10 cellular contexts compared by ENCODE assay signal in genomic region chr1:176696109-176696508, GRCh38.
A peak's percentile ranks its signal among the peaks of the same experiment; 100 is the strongest.
DNase-seq lines count a peak whose midpoint lies in the region; ATAC-seq and TF ChIP-seq lines count a peak whose summit lies in the region.
"Had no signal": no experiment of that assay in that cellular context is flagged by ENCODE, and none has a peak within 500 bp of the region (broad histone marks: within the 10 kb centered on the region; RNA-seq: fewer than 3 reads in every experiment).

No MANE protein-coding gene starts in this region.

- intact Hi-C loops in HCT116 (cut with micrococcal nuclease): loop anchor here (10.0 kb wide), 1 partner anchor 1321 kb away; no protein-coding TSS in a partner anchor

- H3K27ac ChIP-seq in HCT116 (ENCODE audit: low read depth, low read length): no peak overlapping the region

- peaks cover 0 to 5% of the 10 kb centered on the region in 2 experiments; a peak in 1 of 4 replicates for H3K4me1 ChIP-seq in HCT116 (ENCODE audit: control insufficient read depth in 1 of 2, insufficient read depth in 2 of 2, low read length in 2 of 2)

- H3K4me3 ChIP-seq in HCT116 (replicated peaks in 1 of 2; ENCODE audit: low read depth in 1 of 2, low read length in 2 of 2): no peak overlapping the region
- H3K4me3 ChIP-seq in retinal pigment epithelial cell (ENCODE audit: low read length): no peak overlapping the region

- H3K27me3 ChIP-seq in HCT116 (ENCODE audit: insufficient read depth, low read length): peaks cover 31% of the 10 kb centered on the region

- TF ChIP-seq POLR2A in HCT116 (IDR thresholded peaks at IDR 0.05; ENCODE audit: borderline replicate concordance, extremely low read depth, insufficient read depth, insufficient read length): no peak

- POLR2A ChIA-PET in HCT116 (lab: Charles Lee): interaction anchor here (0.6 kb wide), 2 partner anchors 39 to 111 kb away, joined by 3 to 5 read pairs; no protein-coding TSS in a partner anchor

- TF ChIP-seq RAD21 in HCT116 (IDR thresholded peaks at IDR 0.05; ENCODE audit: low read depth): no peak

- DNase-seq in HCT116 (ENCODE audit: low read depth, low spot score) (no peak), NCI-H748 (lab: John Stamatoyannopoulos, UW; ENCODE audit: unreplicated experiment) (peak; percentile 58), retinal pigment epithelial cell (ENCODE audit: low read depth) (peak; percentile 31)
- DNase-seq: activated naive CD4-positive, alpha-beta T cell treated with Interleukin-2 at 50 U/mL for 16 hours; effector CD4-positive, alpha-beta T cell had no signal

- H3K4me2 ChIP-seq in HCT116 (ENCODE audit: low read length): peak overlapping the region; percentile 14; the same call in 1 of the 2 replicates

- no TSS peak for BruUV-seq in HCT116 (replicated peaks; lab: Mats Ljungman, UMichigan)

- no peak overlapping the region for H2AFZ ChIP-seq in HCT116 (ENCODE audit: low read depth, low read length, poor library complexity, severe bottlenecking)

- no peaks in the 10 kb centered on the region for H3K79me2 ChIP-seq in HCT116 (ENCODE audit: insufficient read depth, low read length)

- no peaks in the 10 kb centered on the region for H3K9me3 ChIP-seq in HCT116 (ENCODE audit: control insufficient read depth in 1 of 2, insufficient read depth in 1 of 2, low read depth in 1 of 2, low read length in 2 of 2)

- H3K36me3 ChIP-seq in HCT116 (ENCODE audit: control insufficient read depth in 1 of 2, insufficient read depth in 2 of 2, low read length in 2 of 2): no peaks in the 10 kb centered on the region

- ATAC-seq in HCT116: no peak; the same call in 1 of the 2 replicates
- peak; percentile 36 for ATAC-seq in esophagus mucosa
- no peak for ATAC-seq in HG03378 (IDR thresholded peaks at IDR 0.05; ENCODE audit: unreplicated experiment)
- no peak for ATAC-seq in GM21515 (IDR thresholded peaks at IDR 0.05; ENCODE audit: unreplicated experiment)
- ATAC-seq in activated CD4-positive, CD25-positive, alpha-beta regulatory T cell treated with anti-CD3 and anti-CD28 coated beads, Interleukin-2, amount 50 U/mL, for 24 hours: no peak
- no peak for ATAC-seq in GM21526 (IDR thresholded peaks at IDR 0.05; ENCODE audit: low FRiP score, unreplicated experiment)

- TF ChIP-seq CTCF in HCT116 (IDR thresholded peaks at IDR 0.05 in 2 of 3, conservative IDR thresholded peaks at IDR 0.05 in 1 of 3; ENCODE audit: borderline replicate concordance in 1 of 3, insufficient read depth in 1 of 3, low read depth in 2 of 3, low read length in 2 of 3) (no peak), retinal pigment epithelial cell (conservative IDR thresholded peaks at IDR 0.05; ENCODE audit: low read depth, low read length) (no peak)

- no peak overlapping the region for H3K9ac ChIP-seq in HCT116 (ENCODE audit: low read length)

- CTCF ChIA-PET in HCT116 (lab: Charles Lee): no interaction called here

- RAD21 ChIA-PET in HCT116 (lab: Charles Lee; ENCODE audit: low non-redundant PET in 1 of 2, low total read pairs in 2 of 2, uncharacterized antibody in 2 of 2, unreplicated experiment in 2 of 2): no interaction called here

- H3K9me2 ChIP-seq in HCT116 (ENCODE audit: insufficient read depth): no peaks in the 10 kb centered on the region

- H4K20me1 ChIP-seq in HCT116 (ENCODE audit: insufficient read depth): no peaks in the 10 kb centered on the region

TF ChIP-seq in HCT116, 20 proteins besides CTCF, POLR2A, EP300 and RAD21:
- TF ChIP-seq MAX (IDR thresholded peaks at IDR 0.05): peak; percentile 27; the same call in 1 of the 2 replicates
- no peak for TF ChIP-seq POLR2AphosphoS5 (IDR thresholded peaks at IDR 0.05; ENCODE audit: low read depth, low read length)
- TF ChIP-seq SRF (IDR thresholded peaks at IDR 0.05; ENCODE audit: low read depth): no peak
- TF ChIP-seq ZFX (IDR thresholded peaks at IDR 0.05): no peak
